8 cellular contexts compared by ENCODE assay signal in genomic region chr20:53623127-53623453, GRCh38. TPM values are rescaled to one million over a fixed set of nuclear protein-coding genes. Genes with fewer than 3 reads are reported as not detected.
DNase-seq lines count a peak whose midpoint lies in the region; ATAC-seq and TF ChIP-seq lines count a peak whose summit lies in the region.

No MANE protein-coding gene starts in this region.

- no peaks in the 10 kb centered on the region for H3K9me3 Mint-ChIP-seq in natural killer cell

- no peaks in the 10 kb centered on the region for H3K9me3 ChIP-seq in BE2C
- H3K9me3 ChIP-seq in mammary epithelial cell (replicated peaks; ENCODE audit: insufficient read depth, low read length), result no peaks in the 10 kb centered on the region

- H3K4me3 ChIP-seq in BE2C (ENCODE audit: low read depth, low read length) (peak overlapping the region; percentile 54), mammary epithelial cell (replicated peaks in 1 of 3; ENCODE audit: insufficient read depth in 1 of 3, low read depth in 2 of 3, low read length in 3 of 3) (no peak overlapping the region)

- H3K9ac ChIP-seq in mammary epithelial cell (ENCODE audit: insufficient read depth, low read length), result peak overlapping the region; percentile 75

- no peaks in the 10 kb centered on the region for H3K27me3 Mint-ChIP-seq in natural killer cell (ENCODE audit: low read depth in 2 of 2)

- intact Hi-C loops in mammary epithelial cell (cut with micrococcal nuclease) (loop anchor here (2.0 kb wide), 1 partner anchor 152 kb away; no protein-coding TSS in a partner anchor), natural killer cell (cut with micrococcal nuclease) (no loop called here)

- in situ Hi-C loops in mammary epithelial cell (cut with MboI; ENCODE audit: low sequenced_read_pairs in 2 of 2), result no loop called here

- H3K27me3 ChIP-seq in BE2C (no peaks in the 10 kb centered on the region), mammary epithelial cell (ENCODE audit: insufficient read depth, low read length) (no peaks in the 10 kb centered on the region)

- CTCF ChIA-PET in mammary epithelial cell (lab: Charles Lee; ENCODE audit: low non-redundant PET), result no interaction called here

- H3K4me1 Mint-ChIP-seq in natural killer cell, result peaks cover 31 to 34% of the 10 kb centered on the region in 2 donors

- TSS peak; percentile 94 for BruUV-seq in mammary epithelial cell (replicated peaks; lab: Mats Ljungman, UMichigan)

- ATAC-seq in HG03354 (IDR thresholded peaks at IDR 0.05; ENCODE audit: poor library complexity, severe bottlenecking, unreplicated experiment), result peak; percentile 19
- no peak for ATAC-seq in natural killer cell
- ATAC-seq in GM18867 (IDR thresholded peaks at IDR 0.05; ENCODE audit: unreplicated experiment), result no peak

- dilution Hi-C loops in mammary epithelial cell (cut with HindIII; ENCODE audit: low sequenced_read_pairs), result no loop called here

- peak overlapping the region; percentile 47 for H3K4me2 ChIP-seq in mammary epithelial cell (ENCODE audit: insufficient read depth, low read depth, low read length)

- TF ChIP-seq CTCF in BE2C (IDR thresholded peaks at IDR 0.05; ENCODE audit: low read depth, low read length) (no peak), mammary epithelial cell (conservative IDR thresholded peaks at IDR 0.05 in 1 of 2, IDR thresholded peaks at IDR 0.05 in 1 of 2; ENCODE audit: extremely low read depth in 1 of 2, insufficient read depth in 1 of 2, low read depth in 1 of 2, low read length in 2 of 2) (no peak), natural killer cell (IDR thresholded peaks at IDR 0.05) (no peak)

- H3K36me3 Mint-ChIP-seq in natural killer cell, result no peaks in the 10 kb centered on the region

- H3K4me3 Mint-ChIP-seq in natural killer cell, result peak overlapping the region; percentile 80

- H3K79me2 ChIP-seq in mammary epithelial cell (ENCODE audit: insufficient read depth, low read length), result no peaks in the 10 kb centered on the region

- 0% methylated on average over 3 of the region's 3 CpGs for WGBS in mammary epithelial cell (ENCODE audit: low coverage, missing lambda C conversion rate)

- peak overlapping the region; percentile 84 for H3K27ac ChIP-seq in mammary epithelial cell (ENCODE audit: insufficient read depth, low read depth, low read length)

- no peaks in the 10 kb centered on the region for H4K20me1 ChIP-seq in mammary epithelial cell (ENCODE audit: insufficient read depth, low read length)

- H2AFZ ChIP-seq in mammary epithelial cell (ENCODE audit: low read depth, low read length), result peak overlapping the region; percentile 84

- H3K36me3 ChIP-seq in BE2C (no peaks in the 10 kb centered on the region), mammary epithelial cell (ENCODE audit: insufficient read depth, low read length) (no peaks in the 10 kb centered on the region)

- H3K4me1 ChIP-seq in BE2C (peaks cover 14% of the 10 kb centered on the region), mammary epithelial cell (ENCODE audit: insufficient read depth, low read length) (peaks cover 26% of the 10 kb centered on the region)

- DNase-seq in BE2C (no peak), mammary epithelial cell (no peak), natural killer cell (no peak), glomerular visceral epithelial cell (ENCODE audit: extremely low spot score) (no peak), ecto neural progenitor cell (ENCODE audit: low spot score) (no peak), AML-193 (lab: John Stamatoyannopoulos, UW) (no peak)

- peak overlapping the region; percentile 46 to 82 for H3K27ac Mint-ChIP-seq in natural killer cell

RNA-seq across cellular contexts. Expression of gene ZNF217, which starts 29.5 kb away (rescaled TPM):
- 12.8 TPM for polyA plus RNA-seq in BE2C (2012; ENCODE audit: insufficient read depth, insufficient read length, low read depth)
- total RNA-seq in mammary epithelial cell (10 to 100 TPM; 30.8 to 39.8 TPM), natural killer cell (10 to 100 TPM; 56.1 to 69.1 (median 59.0) TPM)
- polyA plus RNA-seq in mammary epithelial cell, result 8.7 TPM
- 63.7 TPM for polyA minus RNA-seq in mammary epithelial cell
